20 cellular contexts compared by ENCODE assay signal in the genomic region with DNA sequence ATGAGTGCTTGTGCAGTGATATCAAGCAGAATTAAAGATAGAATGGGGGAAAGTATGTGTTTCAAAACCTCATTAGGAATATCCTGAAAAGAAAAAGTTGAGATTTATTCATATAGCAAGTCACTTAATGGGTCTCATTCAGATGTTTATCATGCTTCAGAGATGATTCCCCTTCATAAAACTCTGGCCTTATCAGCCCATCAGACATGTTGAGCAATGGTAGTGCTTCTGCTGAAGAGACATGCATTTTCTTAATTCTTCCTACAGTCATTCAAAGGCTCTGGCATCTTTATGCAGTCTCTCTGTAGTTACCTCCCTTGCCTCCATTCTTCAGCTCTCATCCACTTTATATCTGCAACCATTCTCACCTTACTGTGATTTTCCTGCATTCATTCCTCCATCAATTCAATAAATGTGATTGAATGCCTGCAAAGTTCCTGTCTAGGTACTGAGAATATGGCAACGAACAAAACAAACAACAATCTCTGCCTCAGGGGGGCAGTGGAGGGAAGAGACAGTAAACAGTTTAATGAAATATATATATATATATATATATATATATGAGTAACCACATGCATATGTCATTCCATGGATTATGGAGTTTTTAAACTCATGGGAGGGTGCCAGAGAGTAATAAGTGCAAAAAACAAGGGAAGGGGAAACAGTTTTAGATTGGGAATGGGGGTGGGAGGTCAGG.
A peak's percentile ranks its signal among the peaks of the same experiment; 100 is the strongest.
DNase-seq lines count a peak whose midpoint lies in the region; ATAC-seq and TF ChIP-seq lines count a peak whose summit lies in the region.
"Had no signal": no experiment of that assay in that cellular context is flagged by ENCODE, and none has a peak within 500 bp of the region (broad histone marks: within the 10 kb centered on the region; RNA-seq: fewer than 3 reads in every experiment).

No MANE protein-coding gene starts in this region.

- no peaks in the 10 kb centered on the region for H3K36me3 Mint-ChIP-seq in nephron progenitor cell (ENCODE audit: low read depth)
- H3K36me3 Mint-ChIP-seq: CD4-positive, CD25-positive, alpha-beta regulatory T cell; naive B cell had no signal

- ATAC-seq in foreskin keratinocyte (peak; percentile 47), GM21528 (IDR thresholded peaks at IDR 0.05; ENCODE audit: low FRiP score, unreplicated experiment) (no peak), GM21381 (IDR thresholded peaks at IDR 0.05; ENCODE audit: unreplicated experiment) (no peak)
- ATAC-seq: left lobe of liver; Panc1; stimulated activated naive CD8-positive, alpha-beta T cell treated with anti-CD3 and anti-CD28 coated beads, Interleukin-15, amount 100 ng/mL, for 72 hours had no signal

- no peak overlapping the region for H3K4me3 ChIP-seq in AG10803 (ENCODE audit: low read length)
- H3K4me3 ChIP-seq: ascending aorta, sigmoid colon had no signal

- H3K4me3 Mint-ChIP-seq in nephron progenitor cell, result no peak overlapping the region
- H3K4me3 Mint-ChIP-seq: activated CD4-positive, alpha-beta T cell treated with anti-CD3 and anti-CD28 coated beads, Interleukin-2, amount 10 ng/mL, durations not matched to agents 7 days and 5 days; CD4-positive, CD25-positive, alpha-beta regulatory T cell; naive B cell; stimulated activated naive CD8-positive, alpha-beta T cell treated with anti-CD3 and anti-CD28 coated beads, Interleukin-15, amount 100 ng/mL, for 72 hours had no signal

- H3K9me3 Mint-ChIP-seq in nephron progenitor cell, result no peaks in the 10 kb centered on the region
- H3K9me3 Mint-ChIP-seq: activated CD4-positive, alpha-beta T cell treated with anti-CD3 and anti-CD28 coated beads, Interleukin-2, amount 10 ng/mL, durations not matched to agents 7 days and 5 days; CD4-positive, CD25-positive, alpha-beta regulatory T cell; naive B cell; stimulated activated naive CD8-positive, alpha-beta T cell treated with anti-CD3 and anti-CD28 coated beads, Interleukin-15, amount 100 ng/mL, for 72 hours had no signal

- no peaks in the 10 kb centered on the region for H3K4me1 Mint-ChIP-seq in nephron progenitor cell
- H3K4me1 Mint-ChIP-seq: activated CD4-positive, alpha-beta T cell treated with anti-CD3 and anti-CD28 coated beads, Interleukin-2, amount 10 ng/mL, durations not matched to agents 7 days and 5 days; CD4-positive, CD25-positive, alpha-beta regulatory T cell; naive B cell; stimulated activated naive CD8-positive, alpha-beta T cell treated with anti-CD3 and anti-CD28 coated beads, Interleukin-15, amount 100 ng/mL, for 72 hours had no signal

- 0 out of 2 replicates have a peak, but pooled peaks have one; percentile 8 for TF ChIP-seq CTCF in AG10803 (conservative IDR thresholded peaks at IDR 0.05; ENCODE audit: low read length)
- TF ChIP-seq CTCF in foreskin keratinocyte (conservative IDR thresholded peaks at IDR 0.05), result peak; percentile 42
- no peak for TF ChIP-seq CTCF in nephron progenitor cell (IDR thresholded peaks at IDR 0.05)

- H3K4me1 ChIP-seq in foreskin keratinocyte, result no peaks in the 10 kb centered on the region
- H3K4me1 ChIP-seq: ascending aorta, sigmoid colon had no signal

- DNase-seq in AG10803 (ENCODE audit: low read depth) (peak; percentile 85), HT1080 (ENCODE audit: low read depth) (peak; percentile 26), SW480 (ENCODE audit: low spot score) (peak; percentile 4), foreskin keratinocyte (peak; percentile 6 to 41), nephron progenitor cell (no peak), NCI-H510A (lab: John Stamatoyannopoulos, UW) (no peak)
- DNase-seq: activated CD4-positive, alpha-beta T cell treated with anti-CD3 and anti-CD28 coated beads, Interleukin-2, amount 10 ng/mL, durations not matched to agents 7 days and 5 days; CD4-positive, CD25-positive, alpha-beta regulatory T cell; effector CD4-positive, alpha-beta T cell; hippocampal formation; naive B cell; NCI-H1092 treated with DMSO at 0.1 percent for 48 hours; NCI-H446; sigmoid colon; stimulated activated naive CD8-positive, alpha-beta T cell treated with anti-CD3 and anti-CD28 coated beads, Interleukin-15, amount 100 ng/mL, for 72 hours had no signal

- no peaks in the 10 kb centered on the region for H3K27me3 Mint-ChIP-seq in nephron progenitor cell (ENCODE audit: low read depth, poor library complexity)
- H3K27me3 Mint-ChIP-seq: activated CD4-positive, alpha-beta T cell treated with anti-CD3 and anti-CD28 coated beads, Interleukin-2, amount 10 ng/mL, durations not matched to agents 7 days and 5 days; CD4-positive, CD25-positive, alpha-beta regulatory T cell; naive B cell; stimulated activated naive CD8-positive, alpha-beta T cell treated with anti-CD3 and anti-CD28 coated beads, Interleukin-15, amount 100 ng/mL, for 72 hours had no signal

- H3K27ac ChIP-seq in foreskin keratinocyte, result no peak overlapping the region
- H3K27ac ChIP-seq: ascending aorta, sigmoid colon had no signal

- no peaks in the 10 kb centered on the region for H3K27me3 ChIP-seq in foreskin keratinocyte
- H3K27me3 ChIP-seq: ascending aorta, sigmoid colon had no signal

- H3K27ac Mint-ChIP-seq in nephron progenitor cell, result no peak overlapping the region
- H3K27ac Mint-ChIP-seq: activated CD4-positive, alpha-beta T cell treated with anti-CD3 and anti-CD28 coated beads, Interleukin-2, amount 10 ng/mL, durations not matched to agents 7 days and 5 days; CD4-positive, CD25-positive, alpha-beta regulatory T cell; naive B cell; stimulated activated naive CD8-positive, alpha-beta T cell treated with anti-CD3 and anti-CD28 coated beads, Interleukin-15, amount 100 ng/mL, for 72 hours had no signal

Comparison
In these comparisons a context has a peak if more than half of its experiments do, and no peak if none do; other contexts are left out.
1. DNase-seq: peak in AG10803 (single experiment), HT1080 (single experiment), SW480 (single experiment) and foreskin keratinocyte (2 of 2); none in nephron progenitor cell (single experiment) and NCI-H510A (single experiment).